In genomic region chr1:160031368-160032164, GRCh38 we compare ENCODE assay signal across 8 cellular contexts. TPM values are rescaled to one million over a fixed set of nuclear protein-coding genes. Genes with fewer than 3 reads are reported as not detected.
DNase-seq lines count a peak whose midpoint lies in the region; ATAC-seq and TF ChIP-seq lines count a peak whose summit lies in the region.

Gene PIGM, minus strand, starts transcription at chr1:160031990. Its CDS starts 251 bp downstream, at chr1:160031739.

- no peaks in the 10 kb centered on the region for H3K36me3 ChIP-seq in GM23338 (ENCODE audit: insufficient read depth)
- H3K36me3 ChIP-seq in naive thymus-derived CD4-positive, alpha-beta T cell (ENCODE audit: control insufficient read depth in 2 of 3, insufficient read depth in 3 of 3, low read length in 3 of 3), result no peaks in the 10 kb centered on the region

- H3K4me2 ChIP-seq in GM23338, result peak within 1 kb of the TSS; percentile 98

- H3F3A ChIP-seq in GM23338 (replicated peaks; ENCODE audit: low read depth), result no peaks in the 10 kb centered on the region

- H3K4me3 Mint-ChIP-seq in GM23338, result peak within 1 kb of the TSS; percentile 94
- H3K4me3 Mint-ChIP-seq in naive thymus-derived CD4-positive, alpha-beta T cell, result peak within 1 kb of the TSS; percentile 90 to 100 (median 98)
- H3K4me3 Mint-ChIP-seq in stimulated activated memory B cell treated with anti-CD40 and anti-IgM and Interleukin-4, amounts not matched to agents 10 μg/mL and 1 μg/mL and 100 μg/mL, for 72 hours, result peak within 1 kb of the TSS; percentile 94

- peaks cover 1% of the 10 kb centered on the region for H3K27me3 Mint-ChIP-seq in GM23338 (ENCODE audit: insufficient read depth, low read depth, poor library complexity)
- peaks cover 0 to 18% (median 0%) of the 10 kb centered on the region in 5 donors for H3K27me3 Mint-ChIP-seq in naive thymus-derived CD4-positive, alpha-beta T cell
- no peaks in the 10 kb centered on the region for H3K27me3 Mint-ChIP-seq in stimulated activated memory B cell treated with anti-CD40 and anti-IgM and Interleukin-4, amounts not matched to agents 10 μg/mL and 1 μg/mL and 100 μg/mL, for 72 hours

- CTCF ChIA-PET in naive thymus-derived CD4-positive, alpha-beta T cell (lab: Charles Lee), result interaction anchor here (0.5 to 2.8 kb wide), 9 partner anchors 14 to 137 kb away, joined by 3 to 10 read pairs (median 4); no protein-coding TSS in a partner anchor

- peaks cover 29% of the 10 kb centered on the region for H3K79me2 ChIP-seq in GM23338 (replicated peaks; ENCODE audit: insufficient read depth)

- TF ChIP-seq CTCF in GM23338 (conservative IDR thresholded peaks at IDR 0.05; ENCODE audit: low read depth in 2 of 2), result no peak

- peak within 1 kb of the TSS; percentile 95 for H2AFZ ChIP-seq in GM23338

- H3K4me3 ChIP-seq in GM23338, result peak within 1 kb of the TSS; percentile 92
- H3K4me3 ChIP-seq in naive thymus-derived CD4-positive, alpha-beta T cell (ENCODE audit: low read length), result peak within 1 kb of the TSS; percentile 68

- no peaks in the 10 kb centered on the region; the same call in 2 of the 3 replicates for H3K9me3 Mint-ChIP-seq in GM23338
- no peaks in the 10 kb centered on the region for H3K9me3 Mint-ChIP-seq in naive thymus-derived CD4-positive, alpha-beta T cell
- H3K9me3 Mint-ChIP-seq in stimulated activated memory B cell treated with anti-CD40 and anti-IgM and Interleukin-4, amounts not matched to agents 10 μg/mL and 1 μg/mL and 100 μg/mL, for 72 hours, result no peaks in the 10 kb centered on the region

- H3K9me2 ChIP-seq in GM23338 (ENCODE audit: insufficient read depth), result no peaks in the 10 kb centered on the region

- H3K36me3 Mint-ChIP-seq in GM23338 (ENCODE audit: low read depth), result 0 out of 3 replicates have a peak, but pooled peaks cover 3% of the 10 kb centered on the region
- H3K36me3 Mint-ChIP-seq in naive thymus-derived CD4-positive, alpha-beta T cell, result peaks cover 0 to 7% (median 5%) of the 10 kb centered on the region in 5 donors
- no peaks in the 10 kb centered on the region for H3K36me3 Mint-ChIP-seq in stimulated activated memory B cell treated with anti-CD40 and anti-IgM and Interleukin-4, amounts not matched to agents 10 μg/mL and 1 μg/mL and 100 μg/mL, for 72 hours

- peak within 1 kb of the TSS; percentile 81; the same call in 1 of the 2 replicates for H3K27ac ChIP-seq in GM23338 (ENCODE audit: low read depth)
- H3K27ac ChIP-seq in naive thymus-derived CD4-positive, alpha-beta T cell (ENCODE audit: low read depth, low read length), result peak within 1 kb of the TSS; percentile 69

- H3K27ac Mint-ChIP-seq in GM23338, result peak within 1 kb of the TSS; percentile 93
- peak within 1 kb of the TSS; percentile 69 to 96 (median 89) for H3K27ac Mint-ChIP-seq in naive thymus-derived CD4-positive, alpha-beta T cell
- peak within 1 kb of the TSS; percentile 87 for H3K27ac Mint-ChIP-seq in stimulated activated memory B cell treated with anti-CD40 and anti-IgM and Interleukin-4, amounts not matched to agents 10 μg/mL and 1 μg/mL and 100 μg/mL, for 72 hours

- intact Hi-C loops in naive thymus-derived CD4-positive, alpha-beta T cell (cut with micrococcal nuclease), result loop anchor here (1.0 to 5.0 kb wide), 11 partner anchors 15 to 312 kb away; partner anchors contain the start of genes COPA (in 2 of the 2), DUSP23 (in 2 of the 2), NCSTN (in 2 of the 2) and TAGLN2 (in 2 of the 2)

- peaks cover 15% of the 10 kb centered on the region for H3K4me1 Mint-ChIP-seq in GM23338
- peaks cover 30 to 56% (median 45%) of the 10 kb centered on the region in 7 donors for H3K4me1 Mint-ChIP-seq in naive thymus-derived CD4-positive, alpha-beta T cell
- H3K4me1 Mint-ChIP-seq in stimulated activated memory B cell treated with anti-CD40 and anti-IgM and Interleukin-4, amounts not matched to agents 10 μg/mL and 1 μg/mL and 100 μg/mL, for 72 hours, result peaks cover 30% of the 10 kb centered on the region

- H3K9me3 ChIP-seq in naive thymus-derived CD4-positive, alpha-beta T cell (ENCODE audit: control insufficient read depth in 2 of 3, low read length in 3 of 3), result no peaks in the 10 kb centered on the region

- peak; percentile 97 for DNase-seq in Daoy (ENCODE audit: low read depth)
- peak; percentile 100 for DNase-seq in GM23338 (ENCODE audit: low spot score)
- peak; percentile 89 to 94 for DNase-seq in Kasumi-1 (lab: John Stamatoyannopoulos, UW)
- DNase-seq in RKO (ENCODE audit: low spot score), result peak; percentile 92
- peak; percentile 85 to 87 for DNase-seq in activated T-helper 1 cell treated with anti-CD3 and anti-CD28 coated beads, Interleukin-2, amount 50 U/mL, for 16 hours (ENCODE audit: low read depth in 1 of 2, low spot score in 1 of 2)
- DNase-seq in fibroblast of gingiva (ENCODE audit: low read depth), result peak; percentile 84
- DNase-seq in naive thymus-derived CD4-positive, alpha-beta T cell, result peak; percentile 73 to 91 (median 90)

- H3K27me3 ChIP-seq in GM23338 (ENCODE audit: insufficient read depth), result peaks cover 11% of the 10 kb centered on the region; the same call in 1 of the 2 replicates
- no peaks in the 10 kb centered on the region for H3K27me3 ChIP-seq in naive thymus-derived CD4-positive, alpha-beta T cell (ENCODE audit: control insufficient read depth in 2 of 2, insufficient read depth in 2 of 2, low read length in 2 of 2)

- POLR2A ChIA-PET in naive thymus-derived CD4-positive, alpha-beta T cell (lab: Charles Lee), result interaction anchor here (0.8 to 1.9 kb wide), 11 partner anchors 8 to 251 kb away, joined by 3 to 6 read pairs (median 4); partner anchors contain the start of genes DUSP23, IGSF8 and KCNJ10

- peaks cover 5% of the 10 kb centered on the region; the same call in 1 of the 2 replicates for H4K20me1 ChIP-seq in GM23338 (replicated peaks; ENCODE audit: insufficient read depth)

- ATAC-seq in GM23338, result peak; percentile 98
- ATAC-seq in naive thymus-derived CD4-positive, alpha-beta T cell, result peak; percentile 98
- ATAC-seq in stimulated activated memory B cell treated with anti-CD40 and anti-IgM and Interleukin-4, amounts not matched to agents 10 μg/mL and 1 μg/mL and 100 μg/mL, for 72 hours, result peak; percentile 98

- H3K4me1 ChIP-seq in GM23338 (ENCODE audit: insufficient read depth), result peaks cover 21% of the 10 kb centered on the region
- H3K4me1 ChIP-seq in naive thymus-derived CD4-positive, alpha-beta T cell (ENCODE audit: control insufficient read depth in 2 of 2, insufficient read depth in 2 of 2, low read length in 2 of 2), result peaks cover 12 to 14% of the 10 kb centered on the region in 2 donors

TF ChIP-seq in GM23338, 12 proteins besides CTCF, POLR2A, EP300 and RAD21 (continues in another document):
- TF ChIP-seq CREB1 (CRISPR knock-in tag; IDR thresholded peaks at IDR 0.05; ENCODE audit: low read depth) (peak; percentile 67), STAT1 (IDR thresholded peaks at IDR 0.05; ENCODE audit: unreplicated experiment) (no peak), ETS1 (IDR thresholded peaks at IDR 0.05) (peak; percentile 78), ZNF331 (CRISPR knock-in tag; IDR thresholded peaks at IDR 0.05; ENCODE audit: low read depth) (no peak)

RNA-seq across cellular contexts. Expression of gene PIGM, which starts in this region (rescaled TPM):
- 5.2 and 5.3 TPM in 2 replicates for total RNA-seq in Daoy (2014; rRNA removed; shearing (Covaris generic))
- 4.6 and 5.0 TPM in 2 replicates for total RNA-seq in GM23338 (2014; rRNA removed; shearing (Covaris generic))
- 5.0 TPM in 2 replicates for polyA plus RNA-seq in GM23338 (2016; fragmentation: Nextera tagmentation; extraction: Ambion mirVana)
- 10 to 100 TPM in 2 of 5 experiments, 1 to 10 TPM in 3; 4.0 to 11.4 (median 7.0) TPM for total RNA-seq in naive thymus-derived CD4-positive, alpha-beta T cell
- polyA plus RNA-seq in naive thymus-derived CD4-positive, alpha-beta T cell, result 1 to 10 TPM; 4.1 to 5.0 TPM

Comparison
In these comparisons a context has a peak if more than half of its experiments do, and no peak if none do; other contexts are left out.
1. Peak in every context shown above with its lines: DNase-seq, ATAC-seq, H3K4me3 ChIP-seq and H3K27ac ChIP-seq.